Comparison of ENCODE assay signal across 8 cellular contexts in the genomic region with DNA sequence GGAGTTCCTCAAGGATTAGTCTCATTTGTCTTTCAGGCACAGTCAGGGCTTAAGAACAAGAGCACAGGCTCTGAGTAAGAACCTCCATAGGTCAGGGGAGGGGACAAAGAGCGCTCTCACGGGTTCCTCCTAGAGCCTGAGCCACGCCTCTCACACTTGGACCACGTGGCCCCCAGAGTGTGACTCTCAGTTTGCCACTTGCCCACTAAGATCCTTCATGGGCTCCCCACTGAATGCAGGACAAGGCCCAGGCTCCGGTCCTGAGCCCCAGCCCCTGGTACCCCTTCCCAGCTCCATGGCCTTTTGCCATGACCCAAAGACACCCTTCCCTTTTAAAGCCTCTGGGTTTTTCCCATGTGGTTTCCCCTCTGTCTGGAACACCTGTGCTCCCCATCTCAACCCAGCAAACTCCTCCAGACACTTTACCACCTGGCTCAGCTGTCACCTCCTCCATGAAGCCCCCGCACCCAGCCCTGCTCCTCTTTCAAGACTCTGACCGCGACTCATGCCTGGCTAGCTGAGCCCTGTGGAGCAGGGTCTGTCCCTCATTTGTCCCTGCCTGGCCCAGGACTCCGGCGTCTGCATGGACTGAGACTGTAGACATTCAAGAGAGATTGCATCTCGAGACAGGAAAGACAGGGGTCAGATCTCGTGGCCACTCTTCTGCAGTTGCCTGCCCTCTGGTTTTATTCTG. TPM values are rescaled to one million over a fixed set of nuclear protein-coding genes. Genes with fewer than 3 reads are reported as not detected.
DNase-seq lines count a peak whose midpoint lies in the region; ATAC-seq and TF ChIP-seq lines count a peak whose summit lies in the region.

No MANE protein-coding gene starts in this region.

- peak overlapping the region; percentile 6 to 70 for H3K27ac Mint-ChIP-seq in activated naive CD4-positive, alpha-beta T cell treated with anti-CD3 and anti-CD28 coated beads, Interleukin-2, amount 50 U/mL, for 72 hours
- peak overlapping the region; percentile 93 for H3K27ac Mint-ChIP-seq in stimulated activated effector memory CD8-positive, alpha-beta T cell treated with anti-CD3 and anti-CD28 coated beads, Interleukin-12 subunit alpha, Interleukin-12 subunit beta, amount 100 ng/mL, for 72 hours

- H3K4me3 ChIP-seq in psoas muscle (no peak overlapping the region), smooth muscle cell (no peak overlapping the region)

- H3K4me1 ChIP-seq in psoas muscle (no peaks in the 10 kb centered on the region), smooth muscle cell (ENCODE audit: low read depth) (peaks cover 54% of the 10 kb centered on the region)

- H3K27ac ChIP-seq in psoas muscle (no peak overlapping the region), smooth muscle cell (ENCODE audit: low read depth) (no peak overlapping the region)

- H3K9ac ChIP-seq in smooth muscle cell (ENCODE audit: low read depth), result no peak overlapping the region

- intact Hi-C loops in psoas muscle (cut with DNase I), result no loop called here

- H3K79me2 ChIP-seq in smooth muscle cell (ENCODE audit: low read depth), result no peaks in the 10 kb centered on the region

- ATAC-seq in GM21381 (IDR thresholded peaks at IDR 0.05; ENCODE audit: unreplicated experiment) (peak; percentile 91), HG03469 (IDR thresholded peaks at IDR 0.05; ENCODE audit: unreplicated experiment) (peak; percentile 74), psoas muscle (no peak)
- ATAC-seq in activated naive CD4-positive, alpha-beta T cell treated with anti-CD3 and anti-CD28 coated beads, Interleukin-2, amount 50 U/mL, for 72 hours, result peak; percentile 86 to 90
- peak; percentile 98 for ATAC-seq in stimulated activated effector memory CD8-positive, alpha-beta T cell treated with anti-CD3 and anti-CD28 coated beads, Interleukin-12 subunit alpha, Interleukin-12 subunit beta, amount 100 ng/mL, for 72 hours

- no peaks in the 10 kb centered on the region for H4K20me1 ChIP-seq in smooth muscle cell (ENCODE audit: low read depth)

- H3K9me3 ChIP-seq in psoas muscle (no peaks in the 10 kb centered on the region), smooth muscle cell (replicated peaks; ENCODE audit: low read depth) (no peaks in the 10 kb centered on the region)

- no peaks in the 10 kb centered on the region for H3K9me3 Mint-ChIP-seq in activated naive CD4-positive, alpha-beta T cell treated with anti-CD3 and anti-CD28 coated beads, Interleukin-2, amount 50 U/mL, for 72 hours
- no peaks in the 10 kb centered on the region for H3K9me3 Mint-ChIP-seq in stimulated activated effector memory CD8-positive, alpha-beta T cell treated with anti-CD3 and anti-CD28 coated beads, Interleukin-12 subunit alpha, Interleukin-12 subunit beta, amount 100 ng/mL, for 72 hours

- no peaks in the 10 kb centered on the region for H3K36me3 ChIP-seq in psoas muscle (ENCODE audit: insufficient read depth in 1 of 2, low read depth in 1 of 2)
- H3K36me3 ChIP-seq in smooth muscle cell (ENCODE audit: low read depth), result no peaks in the 10 kb centered on the region

- H3K4me1 Mint-ChIP-seq in stimulated activated effector memory CD8-positive, alpha-beta T cell treated with anti-CD3 and anti-CD28 coated beads, Interleukin-12 subunit alpha, Interleukin-12 subunit beta, amount 100 ng/mL, for 72 hours, result peaks cover 20% of the 10 kb centered on the region

- H3K36me3 Mint-ChIP-seq in activated naive CD4-positive, alpha-beta T cell treated with anti-CD3 and anti-CD28 coated beads, Interleukin-2, amount 50 U/mL, for 72 hours, result no peaks in the 10 kb centered on the region
- H3K36me3 Mint-ChIP-seq in stimulated activated effector memory CD8-positive, alpha-beta T cell treated with anti-CD3 and anti-CD28 coated beads, Interleukin-12 subunit alpha, Interleukin-12 subunit beta, amount 100 ng/mL, for 72 hours, result peaks cover 8% of the 10 kb centered on the region

- WGBS in psoas muscle, 3 donors, result 85 to 90% (median 86%) methylated on average over 12 of the region's 12 CpGs
- 63% methylated on average over 12 of the region's 12 CpGs for WGBS in smooth muscle cell (ENCODE audit: low lambda C conversion rate)

- DNase-seq in GM13977 (ENCODE audit: low spot score) (peak; percentile 92), psoas muscle (no peak), COLO668 (lab: John Stamatoyannopoulos, UW; ENCODE audit: unreplicated experiment) (no peak), smooth muscle cell (lab: John Stamatoyannopoulos, UW; ENCODE audit: unreplicated experiment) (no peak)
- DNase-seq in activated naive CD4-positive, alpha-beta T cell treated with anti-CD3 and anti-CD28 coated beads, Interleukin-2, amount 50 U/mL, for 72 hours (ENCODE audit: low spot score in 2 of 2), result no peak
- peak; percentile 44 to 74 for DNase-seq in stimulated activated effector memory CD8-positive, alpha-beta T cell treated with anti-CD3 and anti-CD28 coated beads, Interleukin-12 subunit alpha, Interleukin-12 subunit beta, amount 100 ng/mL, for 72 hours (ENCODE audit: low spot score in 2 of 2)

- TF ChIP-seq CTCF in GM13977 (IDR thresholded peaks at IDR 0.05; ENCODE audit: extremely low read depth, insufficient read depth, missing control alignments) (no peak), psoas muscle (IDR thresholded peaks at IDR 0.05) (no peak), smooth muscle cell (IDR thresholded peaks at IDR 0.05; ENCODE audit: borderline replicate concordance, insufficient read depth, poor library complexity, severe bottlenecking) (no peak)

- H3K4me2 ChIP-seq in smooth muscle cell, result no peak overlapping the region

- peak overlapping the region; percentile 32 for H3K4me3 Mint-ChIP-seq in stimulated activated effector memory CD8-positive, alpha-beta T cell treated with anti-CD3 and anti-CD28 coated beads, Interleukin-12 subunit alpha, Interleukin-12 subunit beta, amount 100 ng/mL, for 72 hours

- no peaks in the 10 kb centered on the region for H3K27me3 ChIP-seq in psoas muscle (ENCODE audit: insufficient read depth in 3 of 3, low read length in 2 of 3)
- H3K27me3 ChIP-seq in smooth muscle cell (ENCODE audit: low read depth), result no peaks in the 10 kb centered on the region

- H3F3A ChIP-seq in smooth muscle cell (ENCODE audit: low read depth), result no peaks in the 10 kb centered on the region

- in situ Hi-C loops in GM13977 (cut with MboI; ENCODE audit: low pct_unique_long_range_greater_than_20kb, low sequenced_read_pairs, unreplicated experiment), result no loop called here

- H2AFZ ChIP-seq in smooth muscle cell (ENCODE audit: low read depth), result no peak overlapping the region

RNA-seq across cellular contexts. Expression of gene IQSEC1, which starts 32.7 kb away (rescaled TPM):
- 10 to 100 TPM; 25.0 to 37.1 TPM for total RNA-seq in activated naive CD4-positive, alpha-beta T cell treated with anti-CD3 and anti-CD28 coated beads, Interleukin-2, amount 50 U/mL, for 72 hours
- total RNA-seq in psoas muscle (10 to 100 TPM; 28.0 to 45.4 (median 33.9) TPM), smooth muscle cell (13.9 and 18.9 TPM in 2 replicates)
- polyA plus RNA-seq in psoas muscle (10 to 100 TPM in 2 of 3 donors, 1 to 10 TPM in 1; 8.6 to 22.0 (median 10.8) TPM), smooth muscle cell (19.8 and 26.0 TPM in 2 replicates)

Comparison
In these comparisons a context has a peak if more than half of its experiments do, and no peak if none do; other contexts are left out.
1. DNase-seq: peak in GM13977 (single experiment) and stimulated activated effector memory CD8-positive, alpha-beta T cell treated with anti-CD3 and anti-CD28 coated beads, Interleukin-12 subunit alpha, Interleukin-12 subunit beta, amount 100 ng/mL, for 72 hours (2 of 2); none in activated naive CD4-positive, alpha-beta T cell treated with anti-CD3 and anti-CD28 coated beads, Interleukin-2, amount 50 U/mL, for 72 hours (0 of 2), psoas muscle (0 of 2), COLO668 (single experiment) and smooth muscle cell (single experiment).
2. ATAC-seq: peak in GM21381 (single experiment), HG03469 (single experiment), activated naive CD4-positive, alpha-beta T cell treated with anti-CD3 and anti-CD28 coated beads, Interleukin-2, amount 50 U/mL, for 72 hours (2 of 2) and stimulated activated effector memory CD8-positive, alpha-beta T cell treated with anti-CD3 and anti-CD28 coated beads, Interleukin-12 subunit alpha, Interleukin-12 subunit beta, amount 100 ng/mL, for 72 hours (single experiment); none in psoas muscle (0 of 4).